In the genomic region with DNA sequence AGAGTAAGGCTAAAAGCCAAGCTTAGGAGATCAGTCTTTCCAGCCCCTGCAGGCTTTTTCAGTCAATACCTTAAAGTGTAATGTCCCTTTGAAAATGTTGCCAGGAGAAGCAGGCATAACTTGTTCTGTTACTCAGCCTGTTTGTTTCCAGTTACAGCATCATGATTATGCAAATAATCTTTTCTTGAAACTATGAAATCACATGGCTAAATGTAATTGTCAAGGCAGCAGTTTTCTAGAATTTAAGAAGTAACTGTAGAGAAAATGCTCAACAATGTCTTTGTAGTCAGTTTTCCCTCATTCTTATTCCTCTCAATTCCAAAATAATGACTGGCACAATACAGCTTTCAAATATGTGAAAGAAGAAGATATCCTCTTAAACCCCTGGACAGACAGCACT, we compare ENCODE assay signal across 11 cellular contexts. TPM values are rescaled to one million over a fixed set of nuclear protein-coding genes. Genes with fewer than 3 reads are reported as not detected.
DNase-seq lines count a peak whose midpoint lies in the region; ATAC-seq and TF ChIP-seq lines count a peak whose summit lies in the region.
"Had no signal": no experiment of that assay in that cellular context is flagged by ENCODE, and none has a peak within 500 bp of the region (broad histone marks: within the 10 kb centered on the region; RNA-seq: fewer than 3 reads in every experiment).

No MANE protein-coding gene starts in this region.

- 0 out of 2 replicates have a peak, but pooled peaks cover 4% of the 10 kb centered on the region for H3F3A ChIP-seq in MM.1S (ENCODE audit: insufficient read depth, low read length)

- H3K27ac Mint-ChIP-seq in T-cell = peak overlapping the region in 1 of 2 donors; percentile 68
- peak overlapping the region; percentile 98 for H3K27ac Mint-ChIP-seq in type B pancreatic cell
- H3K27ac Mint-ChIP-seq: stimulated activated memory B cell treated with anti-CD40 and anti-IgM and Interleukin-4, amounts not matched to agents 10 μg/mL and 1 μg/mL and 100 μg/mL, for 72 hours had no signal

- H2AFZ ChIP-seq in MM.1S (ENCODE audit: low read length) = no peak overlapping the region

- H3K4me2 ChIP-seq in MM.1S (ENCODE audit: low read depth, low read length) = no peak overlapping the region

- peaks cover 33% of the 10 kb centered on the region for H3K79me2 ChIP-seq in MM.1S (ENCODE audit: low read length)

- H3K36me3 Mint-ChIP-seq in activated T-cell treated with anti-CD3 and anti-CD28 coated beads, Interleukin-2, amount 50 U/mL, for 4 hours (ENCODE audit: insufficient read depth) = no peaks in the 10 kb centered on the region
- H3K36me3 Mint-ChIP-seq in T-cell = no peaks in the 10 kb centered on the region
- no peaks in the 10 kb centered on the region for H3K36me3 Mint-ChIP-seq in type B pancreatic cell
- H3K36me3 Mint-ChIP-seq: stimulated activated memory B cell treated with anti-CD40 and anti-IgM and Interleukin-4, amounts not matched to agents 10 μg/mL and 1 μg/mL and 100 μg/mL, for 72 hours had no signal

- H3K36me3 ChIP-seq in MM.1S (replicated peaks; ENCODE audit: insufficient read depth, low read length) = no peaks in the 10 kb centered on the region

- TF ChIP-seq CTCF in fibroblast of pulmonary artery (IDR thresholded peaks at IDR 0.05; ENCODE audit: low read length, missing control alignments) (no peak), type B pancreatic cell (conservative IDR thresholded peaks at IDR 0.05) (no peak), MM.1S (IDR thresholded peaks at IDR 0.05; ENCODE audit: low read length) (no peak)

- H3K9me3 Mint-ChIP-seq in activated T-cell treated with anti-CD3 and anti-CD28 coated beads, Interleukin-2, amount 50 U/mL, for 4 hours = no peaks in the 10 kb centered on the region
- H3K9me3 Mint-ChIP-seq in T-cell = no peaks in the 10 kb centered on the region
- H3K9me3 Mint-ChIP-seq in type B pancreatic cell = no peaks in the 10 kb centered on the region
- H3K9me3 Mint-ChIP-seq: stimulated activated memory B cell treated with anti-CD40 and anti-IgM and Interleukin-4, amounts not matched to agents 10 μg/mL and 1 μg/mL and 100 μg/mL, for 72 hours had no signal

- no peaks in the 10 kb centered on the region for H4K20me1 ChIP-seq in MM.1S (ENCODE audit: insufficient read depth, low read length)

- ATAC-seq in activated T-cell treated with anti-CD3 and anti-CD28 coated beads, Interleukin-2, amount 50 U/mL, for 4 hours = no peak
- ATAC-seq in T-cell (replicated peaks in 1 of 4) (no peak), HG02588 (IDR thresholded peaks at IDR 0.05; ENCODE audit: unreplicated experiment) (no peak)
- ATAC-seq: stimulated activated memory B cell treated with anti-CD40 and anti-IgM and Interleukin-4, amounts not matched to agents 10 μg/mL and 1 μg/mL and 100 μg/mL, for 72 hours had no signal

- no peak for DNase-seq in activated T-cell treated with anti-CD3 and anti-CD28 coated beads, Interleukin-2, amount 50 U/mL, for 4 hours
- DNase-seq in activated T-cell treated with anti-CD3 and anti-CD28 coated beads, Interleukin-2, amount 50 U/mL, for 48 hours = no peak
- DNase-seq in T-cell (no peak), fibroblast of pulmonary artery (ENCODE audit: low read depth) (peak; percentile 18), type B pancreatic cell (ENCODE audit: extremely low spot score, unreplicated experiment) (no peak), MM.1S (no peak), NCI-H146 treated with DMSO at 0.1 percent for 48 hours (lab: John Stamatoyannopoulos, UW; ENCODE audit: unreplicated experiment) (no peak)
- DNase-seq: C1 segment of cervical spinal cord, NCI-H2171 had no signal

- POLR2A ChIA-PET in T-cell (lab: Charles Lee) = interaction anchor here in 1 of 2 donors (0.5 kb wide), 2 partner anchors 202 to 219 kb away, joined by 3 read pairs; no protein-coding TSS in a partner anchor

- H3K27me3 Mint-ChIP-seq in activated T-cell treated with anti-CD3 and anti-CD28 coated beads, Interleukin-2, amount 50 U/mL, for 4 hours (ENCODE audit: low read depth) = no peaks in the 10 kb centered on the region
- H3K27me3 Mint-ChIP-seq in T-cell (no peaks in the 10 kb centered on the region), type B pancreatic cell (no peaks in the 10 kb centered on the region)
- H3K27me3 Mint-ChIP-seq: stimulated activated memory B cell treated with anti-CD40 and anti-IgM and Interleukin-4, amounts not matched to agents 10 μg/mL and 1 μg/mL and 100 μg/mL, for 72 hours had no signal

- peak overlapping the region; percentile 47 for H3K4me3 Mint-ChIP-seq in activated T-cell treated with anti-CD3 and anti-CD28 coated beads, Interleukin-2, amount 50 U/mL, for 4 hours
- H3K4me3 Mint-ChIP-seq in T-cell (peak overlapping the region; percentile 29 to 92 (median 43)), type B pancreatic cell (peak overlapping the region; percentile 99)

- H3K4me3 ChIP-seq in fibroblast of pulmonary artery (replicated peaks; ENCODE audit: low read depth, low read length) = no peak overlapping the region
- H3K4me3 ChIP-seq in MM.1S (ENCODE audit: low read length) = no peak overlapping the region

- no peaks in the 10 kb centered on the region for H3K27me3 ChIP-seq in MM.1S (replicated peaks; ENCODE audit: insufficient read depth, low read length)

- no peak overlapping the region; the same call in 1 of the 2 replicates for H3K27ac ChIP-seq in MM.1S (ENCODE audit: low read length)

- H3K9ac ChIP-seq in MM.1S (ENCODE audit: low read length) = no peak overlapping the region

- peaks cover 9% of the 10 kb centered on the region; the same call in 1 of the 2 replicates for H3K4me1 ChIP-seq in MM.1S (ENCODE audit: low read length)

- no peaks in the 10 kb centered on the region for H3K9me3 ChIP-seq in MM.1S (replicated peaks; ENCODE audit: insufficient read depth, low read length)

- CTCF ChIA-PET in T-cell (lab: Charles Lee) = interaction anchor here in 1 of 2 donors (0.5 kb wide), 1 partner anchor 22 kb away, joined by 4 read pairs; no protein-coding TSS in a partner anchor

- peaks cover 23% of the 10 kb centered on the region for H3K4me1 Mint-ChIP-seq in activated T-cell treated with anti-CD3 and anti-CD28 coated beads, Interleukin-2, amount 50 U/mL, for 4 hours (ENCODE audit: low read depth)
- H3K4me1 Mint-ChIP-seq in T-cell (peaks cover 27 to 33% (median 29%) of the 10 kb centered on the region in 3 donors), type B pancreatic cell (ENCODE audit: unreplicated experiment) (peaks cover 12% of the 10 kb centered on the region)

- no peaks in the 10 kb centered on the region for H3K9me2 ChIP-seq in MM.1S (replicated peaks; ENCODE audit: insufficient read depth, low read length)

RNA-seq across cellular contexts. Expression of gene GPR107, which starts 1.9 kb away (rescaled TPM):
- total RNA-seq in activated T-cell treated with anti-CD3 and anti-CD28 coated beads, Interleukin-2, amount 50 U/mL, for 4 hours = 10 to 100 TPM; 15.9 to 21.7 (median 17.9) TPM
- total RNA-seq in T-cell (10 to 100 TPM; 21.3 to 29.1 (median 22.1) TPM), type B pancreatic cell (ENCODE audit: low replicate concordance) (43.6 and 51.6 TPM in 2 replicates)

RNA-seq across cellular contexts. Expression of gene FNBP1, which starts 8.9 kb away (rescaled TPM):
- 100 to 1,000 TPM; 156 to 174 (median 163) TPM for total RNA-seq in activated T-cell treated with anti-CD3 and anti-CD28 coated beads, Interleukin-2, amount 50 U/mL, for 4 hours
- total RNA-seq in T-cell (100 to 1,000 TPM; 166 to 211 (median 182) TPM), type B pancreatic cell (ENCODE audit: low replicate concordance) (38.6 and 54.1 TPM in 2 replicates)

Comparison
In these comparisons a context has a peak if more than half of its experiments do, and no peak if none do; other contexts are left out.
1. H3K4me3 Mint-ChIP-seq: peak in every context shown above with its lines; median percentile 99 in type B pancreatic cell; 47 in activated T-cell treated with anti-CD3 and anti-CD28 coated beads, Interleukin-2, amount 50 U/mL, for 4 hours; 43 in T-cell.